ENCODE assay signal across 18 cellular contexts in the genomic region with DNA sequence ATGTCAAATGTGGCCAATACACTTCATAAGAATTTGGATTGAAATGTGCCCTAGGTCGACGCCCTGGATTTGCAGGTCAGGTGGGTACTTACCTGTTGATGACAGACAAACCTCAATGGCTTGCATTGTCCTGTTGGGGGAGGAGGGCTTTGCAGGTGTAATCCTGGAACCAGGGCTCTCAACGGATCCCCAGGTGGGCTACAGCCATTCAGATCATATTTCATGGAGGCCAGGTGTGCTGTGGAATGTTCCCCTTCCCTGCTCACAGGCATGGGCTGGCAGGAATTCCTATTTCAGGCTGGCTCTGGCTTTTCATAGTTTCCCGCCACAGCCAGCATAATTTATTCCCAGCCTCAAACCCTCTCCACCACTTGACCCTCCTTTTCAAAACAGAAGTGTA.
"Had no signal": no experiment of that assay in that cellular context is flagged by ENCODE, and none has a peak within 500 bp of the region (broad histone marks: within the 10 kb centered on the region; RNA-seq: fewer than 3 reads in every experiment).

No MANE protein-coding gene starts in this region.

- H3K4me3 Mint-ChIP-seq: activated CD4-positive, alpha-beta memory T cell treated with anti-CD3 and anti-CD28 coated beads for 36 hours; activated naive CD8-positive, alpha-beta T cell; brain; central memory CD8-positive, alpha-beta T cell; dendritic cell treated with granulocyte-macrophage colony-stimulating factor and Interleukin-4, amounts not matched to agents 40 ng/mL and 50 ng/mL, for 4 days; effector memory CD8-positive, alpha-beta T cell had no signal

- H3K36me3 Mint-ChIP-seq: activated CD4-positive, alpha-beta memory T cell treated with anti-CD3 and anti-CD28 coated beads for 36 hours; activated naive CD8-positive, alpha-beta T cell; brain had no signal

- ATAC-seq: effector memory CD8-positive, alpha-beta T cell; left ventricle myocardium superior had no signal

- H3K4me1 Mint-ChIP-seq: central memory CD8-positive, alpha-beta T cell had no signal

- DNase-seq: activated CD4-positive, alpha-beta memory T cell treated with anti-CD3 and anti-CD28 coated beads for 36 hours; activated CD4-positive, CD25-positive, alpha-beta regulatory T cell treated with anti-CD3 and anti-CD28 coated beads, Interleukin-2, amount 50 U/mL, for 72 hours; activated gamma-delta T cell; activated T-cell treated with anti-CD3 and anti-CD28 coated beads, Interleukin-2, amount 50 U/mL, for 48 hours; amygdala; effector memory CD8-positive, alpha-beta T cell; kidney; left ventricle myocardium superior; mesenchymal stem cell; stimulated activated CD4-positive, alpha-beta T cell treated with anti-CD3 and anti-CD28 coated beads, Interleukin-12 subunit alpha, Interleukin-12 subunit beta, amount 100 ng/mL, for 4 hours; stimulated activated CD4-positive, alpha-beta T cell treated with anti-CD3 and anti-CD28 coated beads, Interleukin-2, amount 100 ng/mL, for 48 hours; stimulated activated naive CD4-positive, alpha-beta T cell treated with Interleukin-2 at 50 U/mL for 16 hours; T-helper 2 cell; upper lobe of left lung had no signal

- H3K27me3 Mint-ChIP-seq: activated CD4-positive, alpha-beta memory T cell treated with anti-CD3 and anti-CD28 coated beads for 36 hours; dendritic cell treated with granulocyte-macrophage colony-stimulating factor and Interleukin-4, amounts not matched to agents 40 ng/mL and 50 ng/mL, for 4 days had no signal

- H3K9me3 Mint-ChIP-seq: central memory CD8-positive, alpha-beta T cell; dendritic cell treated with granulocyte-macrophage colony-stimulating factor and Interleukin-4, amounts not matched to agents 40 ng/mL and 50 ng/mL, for 4 days; effector memory CD8-positive, alpha-beta T cell had no signal

- H3K27ac Mint-ChIP-seq: activated CD4-positive, alpha-beta memory T cell treated with anti-CD3 and anti-CD28 coated beads for 36 hours; activated naive CD8-positive, alpha-beta T cell; brain; dendritic cell treated with granulocyte-macrophage colony-stimulating factor and Interleukin-4, amounts not matched to agents 40 ng/mL and 50 ng/mL, for 4 days; effector memory CD8-positive, alpha-beta T cell had no signal
